ENCODE assay signal across 10 cellular contexts in the genomic region with DNA sequence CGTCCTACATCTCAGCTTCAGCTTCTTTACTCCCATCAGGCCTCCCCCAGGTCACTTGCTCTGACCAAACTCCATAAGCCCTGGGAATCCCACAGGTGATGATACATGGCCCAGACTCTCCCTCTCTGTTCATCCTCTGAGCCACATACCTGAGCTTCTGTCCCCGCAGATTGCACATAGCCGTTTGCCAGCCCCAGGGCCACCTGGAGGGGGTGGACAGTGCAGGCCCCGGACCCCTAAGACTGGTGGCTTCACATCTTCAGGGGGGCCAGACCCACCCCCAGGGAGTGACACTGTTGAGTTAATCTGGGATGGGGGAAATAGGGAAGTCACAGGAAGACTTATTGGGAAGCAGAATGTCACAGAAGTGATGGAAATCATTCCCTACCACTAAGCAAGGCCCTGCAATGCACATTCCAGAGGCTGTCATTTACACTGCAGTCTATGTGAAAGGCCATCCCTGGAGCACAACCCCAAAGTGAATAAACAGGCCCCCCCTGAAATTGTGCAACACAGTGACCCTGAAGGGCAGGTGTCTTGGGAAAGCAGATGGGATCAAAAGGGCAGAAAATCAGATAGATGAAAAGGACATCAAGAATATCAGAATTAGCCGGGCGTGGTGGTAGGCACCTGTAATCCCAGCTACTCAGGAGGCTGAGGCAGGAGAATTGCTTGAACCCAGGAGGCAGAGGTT. TPM values are rescaled to one million over a fixed set of nuclear protein-coding genes. Genes with fewer than 3 reads are reported as not detected.
A peak's percentile ranks its signal among the peaks of the same experiment; 100 is the strongest.
DNase-seq lines count a peak whose midpoint lies in the region; ATAC-seq and TF ChIP-seq lines count a peak whose summit lies in the region.
"Had no signal": no experiment of that assay in that cellular context is flagged by ENCODE, and none has a peak within 500 bp of the region (broad histone marks: within the 10 kb centered on the region; RNA-seq: fewer than 3 reads in every experiment).

No MANE protein-coding gene starts in this region.

- no peaks in the 10 kb centered on the region for H3K9me2 ChIP-seq in OCI-LY1 (ENCODE audit: low read depth, low read length)

- H3K27me3 Mint-ChIP-seq in CD8-positive, alpha-beta memory T cell, result no peaks in the 10 kb centered on the region
- H3K27me3 Mint-ChIP-seq in central memory CD8-positive, alpha-beta T cell, result no peaks in the 10 kb centered on the region

- no peak for ATAC-seq in central memory CD8-positive, alpha-beta T cell (replicated peaks; ENCODE audit: extremely low read depth, poor library complexity, severe bottlenecking)
- no peak for ATAC-seq in GM21529 (IDR thresholded peaks at IDR 0.05; ENCODE audit: unreplicated experiment)

- no peaks in the 10 kb centered on the region for H3K79me2 ChIP-seq in OCI-LY1 (ENCODE audit: insufficient read depth, low read length)

- POLR2A ChIA-PET in CD8-positive, alpha-beta memory T cell (lab: Charles Lee), result no interaction called here

- CTCF ChIA-PET in CD8-positive, alpha-beta memory T cell (lab: Charles Lee), result interaction anchor here (0.7 to 4.2 kb wide), 10 partner anchors 9 to 101 kb away, joined by 3 to 15 read pairs (median 4); a partner anchor contains a TSS

- peaks cover 55 to 66% (median 59%) of the 10 kb centered on the region in 3 donors for H3K4me1 Mint-ChIP-seq in CD8-positive, alpha-beta memory T cell
- peaks cover 52% of the 10 kb centered on the region for H3K4me1 Mint-ChIP-seq in central memory CD8-positive, alpha-beta T cell

- TF ChIP-seq CTCF in OCI-LY1 (IDR thresholded peaks at IDR 0.05; ENCODE audit: low read length), result no peak
- no peak for TF ChIP-seq CTCF in neutrophil (IDR thresholded peaks at IDR 0.05)
- no peak for TF ChIP-seq CTCF in GM10266 (IDR thresholded peaks at IDR 0.05; ENCODE audit: control insufficient read depth, insufficient read depth, low read depth, missing control alignments)

- H3K36me3 ChIP-seq in CD8-positive, alpha-beta memory T cell (ENCODE audit: insufficient read depth, low read length), result peaks cover 44% of the 10 kb centered on the region
- peaks cover 50% of the 10 kb centered on the region for H3K36me3 ChIP-seq in OCI-LY1 (ENCODE audit: insufficient read depth, low read length)
- peaks cover 65% of the 10 kb centered on the region for H3K36me3 ChIP-seq in neutrophil

- H3K4me2 ChIP-seq in OCI-LY1 (ENCODE audit: low read length), result peak overlapping the region; percentile 9; the same call in 1 of the 2 replicates

- H3K4me3 ChIP-seq in CD8-positive, alpha-beta memory T cell (ENCODE audit: low read length), result no peak overlapping the region
- no peak overlapping the region for H3K4me3 ChIP-seq in OCI-LY1 (ENCODE audit: low read depth, low read length, poor library complexity, severe bottlenecking)
- no peak overlapping the region for H3K4me3 ChIP-seq in neutrophil (ENCODE audit: low read depth in 1 of 2, low read length in 1 of 2)

- no peaks in the 10 kb centered on the region for H3K9me3 Mint-ChIP-seq in CD8-positive, alpha-beta memory T cell
- no peaks in the 10 kb centered on the region for H3K9me3 Mint-ChIP-seq in central memory CD8-positive, alpha-beta T cell

- peaks cover 48% of the 10 kb centered on the region for H3K4me1 ChIP-seq in CD8-positive, alpha-beta memory T cell (ENCODE audit: insufficient read depth, low read length)
- H3K4me1 ChIP-seq in OCI-LY1 (ENCODE audit: insufficient read depth, low read length, severe bottlenecking) (peaks cover 35% of the 10 kb centered on the region), neutrophil (ENCODE audit: control insufficient read depth in 1 of 2, insufficient read depth in 1 of 2, low read depth in 1 of 2, low read length in 1 of 2) (peaks cover 28 to 31% of the 10 kb centered on the region in 2 experiments)

- peak overlapping the region in 7 of 8 donors; percentile 77 to 98 (median 90) for H3K27ac Mint-ChIP-seq in CD8-positive, alpha-beta memory T cell
- H3K27ac Mint-ChIP-seq in central memory CD8-positive, alpha-beta T cell (ENCODE audit: low read depth), result peak overlapping the region; percentile 99

- no peaks in the 10 kb centered on the region for H3K27me3 ChIP-seq in CD8-positive, alpha-beta memory T cell (ENCODE audit: insufficient read depth, low read length, poor library complexity, severe bottlenecking)
- H3K27me3 ChIP-seq in OCI-LY1 (ENCODE audit: insufficient read depth, low read length) (no peaks in the 10 kb centered on the region), neutrophil (peaks cover 12% of the 10 kb centered on the region)
- H3K27me3 ChIP-seq: tibial nerve had no signal

- no peaks in the 10 kb centered on the region for H3K9me3 ChIP-seq in CD8-positive, alpha-beta memory T cell (ENCODE audit: low read length)
- H3K9me3 ChIP-seq in OCI-LY1 (ENCODE audit: low read length), result no peaks in the 10 kb centered on the region
- no peaks in the 10 kb centered on the region for H3K9me3 ChIP-seq in neutrophil
- H3K9me3 ChIP-seq: prostate gland, tibial nerve had no signal

- no peaks in the 10 kb centered on the region for H4K20me1 ChIP-seq in OCI-LY1 (ENCODE audit: insufficient read depth, low read length)

- no peak overlapping the region for H2AFZ ChIP-seq in OCI-LY1 (ENCODE audit: low read length)

- no peaks in the 10 kb centered on the region for H3F3A ChIP-seq in OCI-LY1 (ENCODE audit: insufficient read depth, low read length)

- H3K27ac ChIP-seq in CD8-positive, alpha-beta memory T cell (ENCODE audit: low read depth, low read length), result no peak overlapping the region
- H3K27ac ChIP-seq in OCI-LY1 (ENCODE audit: low read depth, low read length, poor library complexity, severe bottlenecking) (no peak overlapping the region), neutrophil (peak overlapping the region; percentile 38)

- peaks cover 20 to 81% (median 27%) of the 10 kb centered on the region in 3 donors for H3K36me3 Mint-ChIP-seq in CD8-positive, alpha-beta memory T cell
- H3K36me3 Mint-ChIP-seq in central memory CD8-positive, alpha-beta T cell (ENCODE audit: insufficient read depth), result peaks cover 43% of the 10 kb centered on the region

- H3K9ac ChIP-seq in OCI-LY1 (ENCODE audit: low read length), result no peak overlapping the region; the same call in 1 of the 2 replicates

- peak overlapping the region; percentile 80 to 100 (median 98) for H3K4me3 Mint-ChIP-seq in CD8-positive, alpha-beta memory T cell
- H3K4me3 Mint-ChIP-seq in central memory CD8-positive, alpha-beta T cell, result peak overlapping the region; percentile 99

- DNase-seq in CD8-positive, alpha-beta memory T cell, result no peak
- no peak for DNase-seq in central memory CD8-positive, alpha-beta T cell (ENCODE audit: low spot score in 2 of 2)
- DNase-seq in DMS53 treated with DMSO at 0.1 percent for 48 hours (lab: John Stamatoyannopoulos, UW; ENCODE audit: unreplicated experiment), result no peak
- DNase-seq in GM10266 (ENCODE audit: extremely low spot score), result no peak
- no peak for DNase-seq in middle frontal gyrus (ENCODE audit: extremely low spot score, low spot score)

RNA-seq across cellular contexts. Expression of a gene that starts 2.2 kb away (rescaled TPM):
- total RNA-seq in CD8-positive, alpha-beta memory T cell, result 10 to 100 TPM; 47.1 to 51.4 TPM
- polyA plus RNA-seq in CD8-positive, alpha-beta memory T cell, result 8.5 TPM

RNA-seq across cellular contexts. Expression of a gene that starts 2.4 kb away (rescaled TPM):
- total RNA-seq in CD8-positive, alpha-beta memory T cell, result 10 to 100 TPM; 63.1 to 63.6 TPM
- polyA plus RNA-seq in CD8-positive, alpha-beta memory T cell, result 32.9 TPM

RNA-seq across cellular contexts. Expression of a gene that starts 6.0 kb away (rescaled TPM):
- total RNA-seq in CD8-positive, alpha-beta memory T cell, result 1 to 10 TPM in 1 of 2 experiments, under 1 TPM in 1; 0.69 to 1.1 TPM
- polyA plus RNA-seq in CD8-positive, alpha-beta memory T cell, result not detected

RNA-seq across cellular contexts. Expression of a gene that starts 6.1 kb away (rescaled TPM):
- 10 to 100 TPM; 21.3 to 23.5 TPM for total RNA-seq in CD8-positive, alpha-beta memory T cell
- polyA plus RNA-seq in CD8-positive, alpha-beta memory T cell, result 50.7 TPM

RNA-seq across cellular contexts. Expression of a gene that starts 10.0 kb away (rescaled TPM):
- total RNA-seq in CD8-positive, alpha-beta memory T cell, result 10 to 100 TPM; 43.1 to 47.0 TPM
- polyA plus RNA-seq in CD8-positive, alpha-beta memory T cell, result 10.1 TPM
